In the genomic region with DNA sequence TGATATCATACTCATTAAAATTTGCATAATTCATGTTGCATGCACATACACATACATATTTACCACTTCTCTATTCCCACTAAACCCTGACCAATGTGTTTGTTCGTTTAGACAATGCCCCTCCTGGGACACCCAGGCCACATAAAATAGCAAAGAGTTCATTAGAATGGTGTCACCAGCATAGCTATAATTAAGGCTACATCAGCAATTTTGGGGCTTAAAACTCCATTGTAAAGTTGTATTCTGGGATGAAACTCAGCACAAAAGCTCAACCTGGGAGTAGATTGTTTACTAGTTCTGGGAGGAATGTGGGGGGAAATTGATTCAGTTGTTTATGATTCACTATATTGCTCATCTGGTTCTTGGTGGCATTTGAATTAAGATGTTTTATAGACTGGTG, we compare ENCODE assay signal across 7 cellular contexts.
"Had no signal": no experiment of that assay in that cellular context is flagged by ENCODE, and none has a peak within 500 bp of the region (broad histone marks: within the 10 kb centered on the region; RNA-seq: fewer than 3 reads in every experiment).

No MANE protein-coding gene starts in this region.

- DNase-seq: Karpas-422, KBM-7, KG1 had no signal

- H3K36me3 Mint-ChIP-seq: IgD-negative memory B cell had no signal

- H3K4me2 ChIP-seq: KMS-11 had no signal

- H3K27ac ChIP-seq: HL-60, KMS-11 had no signal

- H3K4me3 Mint-ChIP-seq: IgD-negative memory B cell had no signal

- H3K9ac ChIP-seq: KMS-11 had no signal

- FAIRE-seq: HTR-8/SVneo had no signal

- H3K27me3 Mint-ChIP-seq: IgD-negative memory B cell had no signal
